ENCODE assay signal across 22 cellular contexts in genomic region chr2:235550946-235551345, GRCh38.
"Had no signal": no experiment of that assay in that cellular context is flagged by ENCODE, and none has a peak within 500 bp of the region (broad histone marks: within the 10 kb centered on the region; RNA-seq: fewer than 3 reads in every experiment).

No MANE protein-coding gene starts in this region.

- DNase-seq: dorsolateral prefrontal cortex; effector CD4-positive, alpha-beta T cell; hypothalamus; immature natural killer cell; islet precursor cell; mesenchymal stem cell; mucosa of descending colon; naive B cell; psoas muscle; stimulated activated CD4-positive, alpha-beta T cell treated with anti-CD3 and anti-CD28 coated beads, Interleukin-15, amount 100 ng/mL, for 24 hours; stimulated activated CD4-positive, alpha-beta T cell treated with anti-CD3 and anti-CD28 coated beads, Interleukin-2, amount 100 ng/mL, for 48 hours; stimulated activated naive B cell treated with anti-CD40 and anti-IgM and Interleukin-4, amounts not matched to agents 10 μg/mL and 1 μg/mL and 100 μg/mL, for 72 hours; stimulated activated naive CD8-positive, alpha-beta T cell treated with anti-CD3 and anti-CD28 coated beads, Interleukin-15, amount 100 ng/mL, for 72 hours; transverse colon had no signal

- H3K4me3 Mint-ChIP-seq: immature natural killer cell; mesothelial cell of epicardium; naive B cell; natural killer cell treated with Interleukin-12 subunit alpha and Interleukin-12 subunit beta and Interleukin-15 and Interleukin-18, amount 100 ng/mL, for 72 hours; neural crest cell; stimulated activated naive B cell treated with anti-CD40 and anti-IgM and Interleukin-4, amounts not matched to agents 10 μg/mL and 1 μg/mL and 100 μg/mL, for 72 hours; stimulated activated naive CD8-positive, alpha-beta T cell treated with anti-CD3 and anti-CD28 coated beads, Interleukin-15, amount 100 ng/mL, for 72 hours had no signal

- H3K9me3 ChIP-seq: mucosa of descending colon, psoas muscle, suprapubic skin, transverse colon, vagina had no signal

- H3K4me3 ChIP-seq: mucosa of descending colon, psoas muscle, skin epidermis, suprapubic skin, transverse colon, vagina had no signal

- H3K4me1 Mint-ChIP-seq: immature natural killer cell; naive B cell; stimulated activated naive CD8-positive, alpha-beta T cell treated with anti-CD3 and anti-CD28 coated beads, Interleukin-15, amount 100 ng/mL, for 72 hours had no signal

- H3K36me3 ChIP-seq: suprapubic skin, transverse colon, vagina had no signal

- H3K27me3 ChIP-seq: dorsolateral prefrontal cortex, suprapubic skin, transverse colon, vagina had no signal

- H3K9me3 Mint-ChIP-seq: immature natural killer cell; mesothelial cell of epicardium; naive B cell; natural killer cell treated with Interleukin-12 subunit alpha and Interleukin-12 subunit beta and Interleukin-15 and Interleukin-18, amount 100 ng/mL, for 72 hours; neural crest cell; stimulated activated naive CD8-positive, alpha-beta T cell treated with anti-CD3 and anti-CD28 coated beads, Interleukin-15, amount 100 ng/mL, for 72 hours had no signal

- H3K36me3 Mint-ChIP-seq: immature natural killer cell; mesothelial cell of epicardium; naive B cell; natural killer cell treated with Interleukin-12 subunit alpha and Interleukin-12 subunit beta and Interleukin-15 and Interleukin-18, amount 100 ng/mL, for 72 hours; stimulated activated naive B cell treated with anti-CD40 and anti-IgM and Interleukin-4, amounts not matched to agents 10 μg/mL and 1 μg/mL and 100 μg/mL, for 72 hours had no signal

- ATAC-seq: left lobe of liver; natural killer cell treated with Interleukin-12 subunit alpha and Interleukin-12 subunit beta and Interleukin-15 and Interleukin-18, amount 100 ng/mL, for 72 hours; right cardiac atrium; stimulated activated naive B cell treated with anti-CD40 and anti-IgM and Interleukin-4, amounts not matched to agents 10 μg/mL and 1 μg/mL and 100 μg/mL, for 72 hours; stimulated activated naive CD8-positive, alpha-beta T cell treated with anti-CD3 and anti-CD28 coated beads, Interleukin-15, amount 100 ng/mL, for 72 hours had no signal

- H3K27ac Mint-ChIP-seq: immature natural killer cell; mesothelial cell of epicardium; naive B cell; natural killer cell treated with Interleukin-12 subunit alpha and Interleukin-12 subunit beta and Interleukin-15 and Interleukin-18, amount 100 ng/mL, for 72 hours; stimulated activated naive B cell treated with anti-CD40 and anti-IgM and Interleukin-4, amounts not matched to agents 10 μg/mL and 1 μg/mL and 100 μg/mL, for 72 hours; stimulated activated naive CD8-positive, alpha-beta T cell treated with anti-CD3 and anti-CD28 coated beads, Interleukin-15, amount 100 ng/mL, for 72 hours had no signal

- H3K27ac ChIP-seq: psoas muscle, skin epidermis, suprapubic skin, vagina had no signal
